In the genomic region with DNA sequence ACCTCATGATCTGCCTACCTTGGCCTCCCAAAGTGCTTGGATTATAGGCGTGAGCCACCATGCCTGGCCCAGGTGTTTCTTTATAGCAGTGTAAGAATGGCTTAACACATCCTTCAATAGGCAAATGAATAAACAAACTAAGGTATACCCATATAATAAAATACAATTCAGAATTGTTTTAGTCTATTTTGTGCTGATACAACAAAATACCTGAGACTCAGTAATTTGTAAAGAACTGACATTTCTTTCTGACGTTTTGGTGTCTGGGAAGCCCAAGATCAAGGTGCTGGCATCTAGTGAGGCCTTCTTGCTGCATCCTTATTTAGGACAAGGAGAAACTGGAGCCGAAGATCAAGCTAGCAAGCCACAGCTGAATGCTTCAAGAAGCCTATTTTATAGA, we compare ENCODE assay signal across 33 cellular contexts.
DNase-seq lines count a peak whose midpoint lies in the region; ATAC-seq, FAIRE-seq and TF ChIP-seq lines count a peak whose summit lies in the region.
"Had no signal": no experiment of that assay in that cellular context is flagged by ENCODE, and none has a peak within 500 bp of the region (broad histone marks: within the 10 kb centered on the region; RNA-seq: fewer than 3 reads in every experiment).

No MANE protein-coding gene starts in this region.

- H3K23ac ChIP-seq in IMR-90 (ENCODE audit: low read depth, low read length) = no peak overlapping the region

- FAIRE-seq in HepG2 (lab: Jason Lieb, UNC) (no peak), A549 (lab: Jason Lieb, UNC) (no peak), K562 (lab: Jason Lieb, UNC) (no peak)
- FAIRE-seq: A204.1, D721Med had no signal

- BruUV-seq in HepG2 (replicated peaks; lab: Mats Ljungman, UMichigan) (no TSS peak), IMR-90 (replicated peaks; lab: Mats Ljungman, UMichigan) (no TSS peak), K562 (replicated peaks; lab: Mats Ljungman, UMichigan) (no TSS peak)

- H3K27ac ChIP-seq in HepG2 (ENCODE audit: extremely low read length, insufficient read depth, low read length) (no peak overlapping the region), right lobe of liver (no peak overlapping the region), A549 (no peak overlapping the region), IMR-90 (ENCODE audit: insufficient read depth, low read length) (no peak overlapping the region), K562 (ENCODE audit: extremely low read depth, low read depth, low read length) (no peak overlapping the region)
- H3K27ac ChIP-seq: 22Rv1; BLaER1; BLaER1 treated with 17β-estradiol and CSF1 and Interleukin-3, amounts not matched to agents 10 nM and 100 nM; C4-2B had no signal

- H3K4me3 ChIP-seq in HepG2 (replicated peaks in 1 of 3; ENCODE audit: insufficient read depth in 1 of 3, low read depth in 2 of 3, low read length in 3 of 3) (no peak overlapping the region), right lobe of liver (no peak overlapping the region), A549 (no peak overlapping the region), IMR-90 (ENCODE audit: insufficient read depth, low read depth, low read length) (no peak overlapping the region), K562 (no peak overlapping the region), BE2C (ENCODE audit: low read depth, low read length) (no peak overlapping the region)
- H3K4me3 ChIP-seq: BLaER1; BLaER1 treated with 17β-estradiol and CSF1 and Interleukin-3, amounts not matched to agents 10 nM and 100 nM had no signal

- H3K9me1 ChIP-seq in IMR-90 (ENCODE audit: insufficient read depth, low read length) (no peaks in the 10 kb centered on the region), K562 (ENCODE audit: control insufficient read depth, insufficient read depth, low read length) (no peaks in the 10 kb centered on the region)

- WGBS in HepG2 (ENCODE audit: low lambda C conversion rate) = 2% methylated on average over 3 of the region's 3 CpGs
- WGBS in right lobe of liver (ENCODE audit: insufficient coverage, low coverage, low lambda C conversion rate, missing lambda C conversion rate) = 56% methylated on average over 3 of the region's 3 CpGs
- WGBS in A549 (ENCODE audit: missing lambda C conversion rate) = 0% methylated on average over 3 of the region's 3 CpGs
- no CpG with 5 or more reads among the region's 3 CpGs for WGBS in IMR-90 (ENCODE audit: extremely low coverage in 2 of 2, insufficient read length in 1 of 2), 2 experiments
- WGBS in K562 (ENCODE audit: insufficient coverage, low coverage, missing lambda C conversion rate) = 0% methylated on average over 3 of the region's 3 CpGs

- H4K5ac ChIP-seq in IMR-90 (ENCODE audit: low read depth, low read length) = no peak overlapping the region

- no peaks in the 10 kb centered on the region for H3K79me1 ChIP-seq in IMR-90 (ENCODE audit: low read depth in 1 of 2, low read length in 2 of 2)

- no peaks in the 10 kb centered on the region for H3K36me3 ChIP-seq in HepG2 (replicated peaks in 1 of 2; ENCODE audit: control insufficient read depth in 1 of 2, insufficient read depth in 2 of 2, low read length in 2 of 2)
- no peaks in the 10 kb centered on the region for H3K36me3 ChIP-seq in right lobe of liver
- no peaks in the 10 kb centered on the region for H3K36me3 ChIP-seq in IMR-90 (ENCODE audit: control insufficient read depth, insufficient read depth, low read length)
- H3K36me3 ChIP-seq in K562 (ENCODE audit: control insufficient read depth, insufficient read depth, low read length) = no peaks in the 10 kb centered on the region
- H3K36me3 ChIP-seq in BE2C = no peaks in the 10 kb centered on the region
- H3K36me3 ChIP-seq: BLaER1; BLaER1 treated with 17β-estradiol and CSF1 and Interleukin-3, amounts not matched to agents 10 nM and 100 nM had no signal

- H2AK5ac ChIP-seq in IMR-90 (ENCODE audit: low read depth, low read length) = no peak overlapping the region

- POLR2A ChIA-PET in HepG2 (lab: Yijun Ruan, JAX) (no interaction called here), A549 (lab: Yijun Ruan, JAX) (no interaction called here), IMR-90 (lab: Charles Lee; ENCODE audit: unreplicated experiment) (no interaction called here), K562 (lab: Yijun Ruan, JAX) (no interaction called here)

- H3K79me2 ChIP-seq in HepG2 (ENCODE audit: insufficient read depth, low read length) (no peaks in the 10 kb centered on the region), K562 (ENCODE audit: control insufficient read depth, insufficient read depth, low read length) (no peaks in the 10 kb centered on the region)

- H2AK9ac ChIP-seq in IMR-90 (replicated peaks; ENCODE audit: low read depth, low read length, poor library complexity) = no peak overlapping the region

- no peak overlapping the region for H2BK20ac ChIP-seq in IMR-90 (ENCODE audit: low read depth, low read length)

- H3K56ac ChIP-seq in IMR-90 (ENCODE audit: extremely low read depth, insufficient read depth, low read length) = no peak overlapping the region

- H4K20me1 ChIP-seq in HepG2 (ENCODE audit: insufficient read depth, low read length) (no peaks in the 10 kb centered on the region), IMR-90 (ENCODE audit: insufficient read depth, low read length) (no peaks in the 10 kb centered on the region), K562 (replicated peaks; ENCODE audit: control insufficient read depth, insufficient read depth, low read length) (no peaks in the 10 kb centered on the region)
- H4K20me1 ChIP-seq: BLaER1; BLaER1 treated with 17β-estradiol and CSF1 and Interleukin-3, amounts not matched to agents 10 nM and 100 nM had no signal

- no peak overlapping the region for H2BK120ac ChIP-seq in IMR-90 (ENCODE audit: low read depth, low read length)

- no peak overlapping the region for H2BK5ac ChIP-seq in IMR-90 (ENCODE audit: low read depth, low read length, poor library complexity, severe bottlenecking)

- no peak overlapping the region for H3K4me2 ChIP-seq in HepG2 (ENCODE audit: low read depth, low read length)
- H3K4me2 ChIP-seq in A549 = no peak overlapping the region
- H3K4me2 ChIP-seq in IMR-90 (ENCODE audit: low read depth, low read length) = no peak overlapping the region
- H3K4me2 ChIP-seq in K562 (ENCODE audit: insufficient read depth, low read length) = no peak overlapping the region
- H3K4me2 ChIP-seq: BLaER1; BLaER1 treated with 17β-estradiol and CSF1 and Interleukin-3, amounts not matched to agents 10 nM and 100 nM had no signal

- H3K9ac ChIP-seq in HepG2 (ENCODE audit: insufficient read depth, low read depth, low read length) (no peak overlapping the region), IMR-90 (ENCODE audit: low read depth, low read length) (no peak overlapping the region), K562 (ENCODE audit: insufficient read depth in 1 of 2, low read depth in 2 of 2, low read length in 2 of 2) (no peak overlapping the region)
- H3K9ac ChIP-seq: BLaER1; BLaER1 treated with 17β-estradiol and CSF1 and Interleukin-3, amounts not matched to agents 10 nM and 100 nM had no signal

- H3K27me3 ChIP-seq in HepG2 (ENCODE audit: control insufficient read depth in 1 of 2, insufficient read depth in 2 of 2, low read length in 2 of 2) = no peaks in the 10 kb centered on the region
- no peaks in the 10 kb centered on the region for H3K27me3 ChIP-seq in right lobe of liver
- H3K27me3 ChIP-seq in IMR-90 (ENCODE audit: control insufficient read depth, insufficient read depth, low read length) = no peaks in the 10 kb centered on the region
- H3K27me3 ChIP-seq in K562 (ENCODE audit: control insufficient read depth in 2 of 2, insufficient read depth in 2 of 2, low read length in 2 of 2) = no peaks in the 10 kb centered on the region
- H3K27me3 ChIP-seq in BE2C = no peaks in the 10 kb centered on the region
- H3K27me3 ChIP-seq: BLaER1; BLaER1 treated with 17β-estradiol and CSF1 and Interleukin-3, amounts not matched to agents 10 nM and 100 nM had no signal

- H3K9me3 ChIP-seq in HepG2 (ENCODE audit: low read length) (peaks cover 91% of the 10 kb centered on the region), right lobe of liver (no peaks in the 10 kb centered on the region), A549 (0 out of 3 replicates have a peak, but pooled peaks cover 3% of the 10 kb centered on the region), IMR-90 (ENCODE audit: control insufficient read depth, insufficient read depth, low read length) (peaks cover 3% of the 10 kb centered on the region; the same call in 1 of the 2 replicates), K562 (replicated peaks; ENCODE audit: control insufficient read depth, insufficient read depth, low read depth, low read length) (no peaks in the 10 kb centered on the region), BE2C (no peaks in the 10 kb centered on the region)
- H3K9me3 ChIP-seq: Caco-2 had no signal

- no peak for TF ChIP-seq EP300 in HepG2 (IDR thresholded peaks at IDR 0.05; ENCODE audit: low read depth in 2 of 2, low read length in 2 of 2)
- TF ChIP-seq EP300 in HepG2 (CRISPR knock-in tag; IDR thresholded peaks at IDR 0.05; ENCODE audit: borderline replicate concordance) = no peak
- TF ChIP-seq EP300 in A549 (IDR thresholded peaks at IDR 0.05) = no peak
- TF ChIP-seq EP300 in K562 (IDR thresholded peaks at IDR 0.05; ENCODE audit: low read length) = no peak

- no peak overlapping the region for H2BK15ac ChIP-seq in IMR-90 (ENCODE audit: low read depth, low read length)

- H3K14ac ChIP-seq in IMR-90 (replicated peaks; ENCODE audit: low read depth, low read length) = no peak overlapping the region

- no peak for DNase-seq in HepG2 (ENCODE audit: low spot score)
- no peak for DNase-seq in right lobe of liver
- DNase-seq in A549 (ENCODE audit: low read depth in 1 of 2, low spot score in 1 of 2) = no peak
- DNase-seq in IMR-90 = no peak
- no peak for DNase-seq in K562 (ENCODE audit: extremely low read depth in 1 of 4, low spot score in 3 of 4)
- DNase-seq in BE2C = no peak
- no peak for DNase-seq in NCI-H1930 (lab: John Stamatoyannopoulos, UW)
- no peak for DNase-seq in NCI-H1048 (lab: John Stamatoyannopoulos, UW)
- DNase-seq: 8988T; ACHN; AML-193; C1 segment of cervical spinal cord; Caco-2; Calu3; CD4-positive, alpha-beta memory T cell; CD4-positive, alpha-beta T cell; CD4-positive, CD25-positive, alpha-beta regulatory T cell; CD8-positive, alpha-beta memory T cell; CD8-positive, alpha-beta T cell; COR-L47; DMS 273 treated with DMSO at 0.1 percent for 48 hours; DMS153; DMS53; DMS79; DMS79 treated with DMSO at 0.1 percent for 48 hours; DND-41; EL had no signal

- TF ChIP-seq CTCF in HepG2 (CRISPR knock-in tag; IDR thresholded peaks at IDR 0.05) (no peak), right lobe of liver (IDR thresholded peaks at IDR 0.05) (no peak), A549 (IDR thresholded peaks at IDR 0.05) (no peak), IMR-90 (conservative IDR thresholded peaks at IDR 0.05; ENCODE audit: low read depth, low read length) (no peak), K562 (IDR thresholded peaks at IDR 0.05 in 2 of 3, conservative IDR thresholded peaks at IDR 0.05 in 1 of 3; ENCODE audit: insufficient read depth in 2 of 3, low read depth in 1 of 3, low read length in 3 of 3) (no peak), BE2C (IDR thresholded peaks at IDR 0.05; ENCODE audit: low read depth, low read length) (no peak)

- CTCF ChIA-PET in HepG2 (lab: Yijun Ruan, JAX; ENCODE audit: low intra/inter-chr PET ratio, low total read pairs) = no interaction called here
- CTCF ChIA-PET in A549 (lab: Yijun Ruan, JAX) = no interaction called here
- CTCF ChIA-PET in IMR-90 (lab: Yijun Ruan, JAX) = no interaction called here
- CTCF ChIA-PET in K562 (lab: Yijun Ruan, JAX; ENCODE audit: low intra/inter-chr PET ratio) = no interaction called here

- H4K8ac ChIP-seq in IMR-90 (ENCODE audit: low read depth in 2 of 2, low read length in 2 of 2) = no peak overlapping the region

- H2AFZ ChIP-seq in HepG2 (ENCODE audit: low read length) (no peak overlapping the region), IMR-90 (replicated peaks; ENCODE audit: low read length, poor library complexity) (no peak overlapping the region), K562 (ENCODE audit: low read depth, low read length) (no peak overlapping the region)

- dilution Hi-C loops in IMR-90 (cut with HindIII; ENCODE audit: low sequenced_read_pairs, unreplicated experiment) = no loop called here

- no peak overlapping the region for H3K18ac ChIP-seq in IMR-90 (ENCODE audit: low read depth, low read length)

- H4K91ac ChIP-seq in IMR-90 (ENCODE audit: insufficient read depth, low read depth, low read length) = no peak overlapping the region

- intact Hi-C loops in HepG2 (cut with micrococcal nuclease; ENCODE audit: unreplicated experiment) = no loop called here
- intact Hi-C loops in right lobe of liver (cut with DNase I) = no loop called here
- intact Hi-C loops in IMR-90 (cut with micrococcal nuclease) = no loop called here
- intact Hi-C loops in K562 (cut with micrococcal nuclease) = no loop called here

- TF ChIP-seq RAD21 in HepG2 (CRISPR knock-in tag; IDR thresholded peaks at IDR 0.05) = no peak
- TF ChIP-seq RAD21 in A549 (conservative IDR thresholded peaks at IDR 0.05 in 1 of 2, IDR thresholded peaks at IDR 0.05 in 1 of 2) = no peak
- TF ChIP-seq RAD21 in IMR-90 (IDR thresholded peaks at IDR 0.05; ENCODE audit: low read length) = no peak
- no peak for TF ChIP-seq RAD21 in K562 (CRISPR knock-in tag; conservative IDR thresholded peaks at IDR 0.05 in 1 of 2, IDR thresholded peaks at IDR 0.05 in 1 of 2)

- H3K4me1 ChIP-seq in HepG2 (ENCODE audit: insufficient read depth, low read length) = no peaks in the 10 kb centered on the region
- H3K4me1 ChIP-seq in right lobe of liver = peaks cover 0 to 16% (median 0%) of the 10 kb centered on the region in 4 donors
- no peaks in the 10 kb centered on the region for H3K4me1 ChIP-seq in A549
- H3K4me1 ChIP-seq in IMR-90 (ENCODE audit: control insufficient read depth, insufficient read depth, low read length) = no peaks in the 10 kb centered on the region
- no peaks in the 10 kb centered on the region for H3K4me1 ChIP-seq in K562 (replicated peaks in 1 of 2; ENCODE audit: control insufficient read depth in 2 of 2, insufficient read depth in 2 of 2, low read length in 2 of 2)
- H3K4me1 ChIP-seq in BE2C = no peaks in the 10 kb centered on the region
- H3K4me1 ChIP-seq: BLaER1; BLaER1 treated with 17β-estradiol and CSF1 and Interleukin-3, amounts not matched to agents 10 nM and 100 nM; Caco-2 had no signal

- H3K4ac ChIP-seq in IMR-90 (ENCODE audit: low read depth, low read length) = no peak overlapping the region

- in situ Hi-C loops in HepG2 (cut with HindIII; ENCODE audit: extremely low pct_ligation_motif_present, low pct_unique_long_range_greater_than_20kb) = no loop called here
- in situ Hi-C loops in IMR-90 (cut with MboI; ENCODE audit: low sequenced_read_pairs) = no loop called here
- in situ Hi-C loops in K562 (cut with MboI) = no loop called here

- no peak for ATAC-seq in HepG2
- no peak for ATAC-seq in right lobe of liver
- no peak for ATAC-seq in A549
- no peak for ATAC-seq in IMR-90 (ENCODE audit: low read depth)
- no peak for ATAC-seq in K562
- ATAC-seq: CD8-positive, alpha-beta T cell had no signal

- TF ChIP-seq POLR2A in HepG2 (IDR thresholded peaks at IDR 0.05; ENCODE audit: insufficient read depth in 1 of 2, low read depth in 2 of 2, low read length in 2 of 2) (no peak), right lobe of liver (IDR thresholded peaks at IDR 0.05) (no peak), A549 (IDR thresholded peaks at IDR 0.05; ENCODE audit: low read length) (no peak), IMR-90 (IDR thresholded peaks at IDR 0.05; ENCODE audit: low read depth, low read length) (no peak), K562 (conservative IDR thresholded peaks at IDR 0.05) (no peak)
